ENCODE assay signal across 8 cellular contexts in the genomic region with DNA sequence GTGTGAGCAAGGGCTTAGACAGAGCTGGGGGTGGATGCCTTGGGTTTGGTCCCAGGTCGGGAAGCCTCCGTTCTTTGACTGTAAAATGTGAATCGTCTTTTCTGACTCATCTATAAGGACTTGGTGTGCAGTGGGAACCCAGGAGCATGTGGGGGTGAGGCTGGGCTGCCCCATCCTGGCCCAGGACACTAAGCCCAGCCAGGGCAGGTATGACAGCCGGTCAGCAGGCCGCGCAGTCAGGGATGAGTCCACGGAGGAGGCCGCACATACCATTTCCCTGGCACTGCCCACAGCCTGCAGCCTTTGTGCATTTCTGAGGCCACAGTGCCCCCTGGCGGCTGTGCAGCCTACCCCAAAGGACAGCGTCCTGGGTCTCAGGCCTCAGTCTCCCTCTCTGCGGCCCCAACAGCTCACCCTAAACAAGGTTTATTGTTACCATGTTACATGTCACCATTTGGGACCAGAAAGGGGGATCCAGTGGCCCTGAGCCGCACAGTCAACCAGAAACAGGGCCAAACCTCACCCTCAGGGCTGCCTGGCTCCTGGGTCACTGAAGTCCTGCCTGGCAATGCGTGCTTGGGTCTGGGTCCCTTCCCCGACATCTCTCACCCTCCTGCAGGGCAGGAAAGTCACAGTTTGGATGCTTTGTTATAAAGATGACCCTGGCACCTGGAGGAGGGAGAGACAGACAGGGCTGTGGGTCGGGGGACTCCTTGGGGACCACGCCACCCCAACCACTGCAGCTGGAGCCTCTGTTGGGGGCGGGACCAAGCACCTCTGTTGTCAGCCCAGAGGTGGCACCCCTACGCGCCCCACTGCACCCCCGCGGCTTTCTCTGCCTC. TPM values are rescaled to one million over a fixed set of nuclear protein-coding genes. Genes with fewer than 3 reads are reported as not detected.
DNase-seq lines count a peak whose midpoint lies in the region; ATAC-seq and TF ChIP-seq lines count a peak whose summit lies in the region.

No MANE protein-coding gene starts in this region.

- CTCF ChIA-PET in AG04450 (lab: Charles Lee), result interaction anchor here (0.5 to 4.3 kb wide), 16 partner anchors 9 to 754 kb away, joined by 3 to 41 read pairs (median 4); partner anchors contain the start of gene PRKRIP1

- no peak overlapping the region for H3K9ac ChIP-seq in colonic mucosa (ENCODE audit: low read depth in 2 of 2, low read length in 2 of 2)
- no peak overlapping the region for H3K9ac ChIP-seq in liver (ENCODE audit: low read depth in 1 of 2, low read length in 2 of 2)

- intact Hi-C loops in colonic mucosa (cut with DNase I), result loop anchor here (2.0 kb wide), 1 partner anchor 729 kb away; no protein-coding TSS in a partner anchor

- H3K9me3 ChIP-seq in AG04450 (ENCODE audit: control insufficient read depth, insufficient read depth, low read length) (no peaks in the 10 kb centered on the region), colonic mucosa (no peaks in the 10 kb centered on the region), liver (ENCODE audit: control insufficient read depth in 4 of 4, low read length in 3 of 4) (no peaks in the 10 kb centered on the region)

- POLR2A ChIA-PET in AG04450 (lab: Yijun Ruan, JAX), result no interaction called here

- no peaks in the 10 kb centered on the region for H3K36me3 ChIP-seq in colonic mucosa
- no peaks in the 10 kb centered on the region for H3K36me3 ChIP-seq in liver (ENCODE audit: control insufficient read depth in 4 of 4, insufficient read depth in 3 of 4, low read depth in 1 of 4, low read length in 3 of 4)

- TF ChIP-seq RAD21 in liver (IDR thresholded peaks at IDR 0.05), result peak; percentile 92 to 96

- DNase-seq in AG04450 (ENCODE audit: low read depth, low spot score) (peak; percentile 41), NCI-H2196 (lab: John Stamatoyannopoulos, UW; ENCODE audit: unreplicated experiment) (peak; percentile 83), colonic mucosa (peak; percentile 82)
- peak; percentile 79 for DNase-seq in activated CD4-positive, alpha-beta T cell treated with anti-CD3 and anti-CD28 coated beads, Interleukin-2, amount 50 U/mL, for 1 hour
- peak; percentile 69 to 77 for DNase-seq in stimulated activated CD4-positive, alpha-beta T cell treated with anti-CD3 and anti-CD28 coated beads, Interleukin-4, amount 100 ng/mL, for 48 hours (ENCODE audit: low read depth in 2 of 2)

- peaks cover 6% of the 10 kb centered on the region for H3K4me1 ChIP-seq in colonic mucosa
- no peaks in the 10 kb centered on the region for H3K4me1 ChIP-seq in liver (ENCODE audit: control insufficient read depth in 4 of 4, insufficient read depth in 4 of 4, low read length in 3 of 4)

- H3K27ac ChIP-seq in AG04450 (ENCODE audit: low read depth, low read length) (no peak overlapping the region), colonic mucosa (no peak overlapping the region), liver (ENCODE audit: low read depth in 1 of 2, low read length in 2 of 2) (no peak overlapping the region)

- ATAC-seq in GM18867 (IDR thresholded peaks at IDR 0.05; ENCODE audit: unreplicated experiment), result peak; percentile 57
- ATAC-seq in GM18520 (IDR thresholded peaks at IDR 0.05; ENCODE audit: unreplicated experiment), result no peak

- H3K4me3 ChIP-seq in AG04450 (ENCODE audit: low read depth, low read length) (no peak overlapping the region), colonic mucosa (no peak overlapping the region), liver (ENCODE audit: low read depth in 1 of 3, low read length in 3 of 3) (no peak overlapping the region)

- 51% methylated on average over 21 of the region's 21 CpGs for WGBS in liver

- TF ChIP-seq CTCF in AG04450 (IDR thresholded peaks at IDR 0.05; ENCODE audit: low read depth, low read length) (peak; percentile 93), colonic mucosa (IDR thresholded peaks at IDR 0.05) (peak; percentile 88), liver (IDR thresholded peaks at IDR 0.05; ENCODE audit: low read depth, low read length, missing input control) (peak; percentile 91)

- no peaks in the 10 kb centered on the region for H3K27me3 ChIP-seq in AG04450 (ENCODE audit: control insufficient read depth, insufficient read depth, low read length)
- no peaks in the 10 kb centered on the region for H3K27me3 ChIP-seq in colonic mucosa
- no peaks in the 10 kb centered on the region for H3K27me3 ChIP-seq in liver (ENCODE audit: control insufficient read depth in 4 of 4, insufficient read depth in 4 of 4, low read length in 3 of 4)

TF ChIP-seq in liver, 16 proteins besides CTCF, POLR2A, EP300 and RAD21:
- TF ChIP-seq FOXA2 (IDR thresholded peaks at IDR 0.05), result no peak
- TF ChIP-seq, protein P1, sequence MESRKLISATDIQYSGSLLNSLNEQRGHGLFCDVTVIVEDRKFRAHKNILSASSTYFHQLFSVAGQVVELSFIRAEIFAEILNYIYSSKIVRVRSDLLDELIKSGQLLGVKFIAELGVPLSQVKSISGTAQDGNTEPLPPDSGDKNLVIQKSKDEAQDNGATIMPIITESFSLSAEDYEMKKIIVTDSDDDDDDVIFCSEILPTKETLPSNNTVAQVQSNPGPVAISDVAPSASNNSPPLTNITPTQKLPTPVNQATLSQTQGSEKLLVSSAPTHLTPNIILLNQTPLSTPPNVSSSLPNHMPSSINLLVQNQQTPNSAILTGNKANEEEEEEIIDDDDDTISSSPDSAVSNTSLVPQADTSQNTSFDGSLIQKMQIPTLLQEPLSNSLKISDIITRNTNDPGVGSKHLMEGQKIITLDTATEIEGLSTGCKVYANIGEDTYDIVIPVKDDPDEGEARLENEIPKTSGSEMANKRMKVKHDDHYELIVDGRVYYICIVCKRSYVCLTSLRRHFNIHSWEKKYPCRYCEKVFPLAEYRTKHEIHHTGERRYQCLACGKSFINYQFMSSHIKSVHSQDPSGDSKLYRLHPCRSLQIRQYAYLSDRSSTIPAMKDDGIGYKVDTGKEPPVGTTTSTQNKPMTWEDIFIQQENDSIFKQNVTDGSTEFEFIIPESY (IDR thresholded peaks at IDR 0.05), result no peak
- TF ChIP-seq TAF1 (conservative IDR thresholded peaks at IDR 0.05), result no peak
- no peak for TF ChIP-seq HNF4G (IDR thresholded peaks at IDR 0.05)
- TF ChIP-seq MAX (IDR thresholded peaks at IDR 0.05), result no peak
- TF ChIP-seq NR2F2 (IDR thresholded peaks at IDR 0.05), result no peak
- TF ChIP-seq, protein P2, sequence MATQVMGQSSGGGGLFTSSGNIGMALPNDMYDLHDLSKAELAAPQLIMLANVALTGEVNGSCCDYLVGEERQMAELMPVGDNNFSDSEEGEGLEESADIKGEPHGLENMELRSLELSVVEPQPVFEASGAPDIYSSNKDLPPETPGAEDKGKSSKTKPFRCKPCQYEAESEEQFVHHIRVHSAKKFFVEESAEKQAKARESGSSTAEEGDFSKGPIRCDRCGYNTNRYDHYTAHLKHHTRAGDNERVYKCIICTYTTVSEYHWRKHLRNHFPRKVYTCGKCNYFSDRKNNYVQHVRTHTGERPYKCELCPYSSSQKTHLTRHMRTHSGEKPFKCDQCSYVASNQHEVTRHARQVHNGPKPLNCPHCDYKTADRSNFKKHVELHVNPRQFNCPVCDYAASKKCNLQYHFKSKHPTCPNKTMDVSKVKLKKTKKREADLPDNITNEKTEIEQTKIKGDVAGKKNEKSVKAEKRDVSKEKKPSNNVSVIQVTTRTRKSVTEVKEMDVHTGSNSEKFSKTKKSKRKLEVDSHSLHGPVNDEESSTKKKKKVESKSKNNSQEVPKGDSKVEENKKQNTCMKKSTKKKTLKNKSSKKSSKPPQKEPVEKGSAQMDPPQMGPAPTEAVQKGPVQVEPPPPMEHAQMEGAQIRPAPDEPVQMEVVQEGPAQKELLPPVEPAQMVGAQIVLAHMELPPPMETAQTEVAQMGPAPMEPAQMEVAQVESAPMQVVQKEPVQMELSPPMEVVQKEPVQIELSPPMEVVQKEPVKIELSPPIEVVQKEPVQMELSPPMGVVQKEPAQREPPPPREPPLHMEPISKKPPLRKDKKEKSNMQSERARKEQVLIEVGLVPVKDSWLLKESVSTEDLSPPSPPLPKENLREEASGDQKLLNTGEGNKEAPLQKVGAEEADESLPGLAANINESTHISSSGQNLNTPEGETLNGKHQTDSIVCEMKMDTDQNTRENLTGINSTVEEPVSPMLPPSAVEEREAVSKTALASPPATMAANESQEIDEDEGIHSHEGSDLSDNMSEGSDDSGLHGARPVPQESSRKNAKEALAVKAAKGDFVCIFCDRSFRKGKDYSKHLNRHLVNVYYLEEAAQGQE (IDR thresholded peaks at IDR 0.05), result no peak
- TF ChIP-seq FOXA1 (IDR thresholded peaks at IDR 0.05), result no peak
- no peak for TF ChIP-seq GABPA (IDR thresholded peaks at IDR 0.05 in 1 of 2, conservative IDR thresholded peaks at IDR 0.05 in 1 of 2)
- no peak for TF ChIP-seq EGR1 (IDR thresholded peaks at IDR 0.05; ENCODE audit: low read depth in 2 of 2)
- TF ChIP-seq YY1 (IDR thresholded peaks at IDR 0.05), result no peak
- no peak for TF ChIP-seq JUND (IDR thresholded peaks at IDR 0.05)
- no peak for TF ChIP-seq RXRA (IDR thresholded peaks at IDR 0.05)
- TF ChIP-seq, protein P3, sequence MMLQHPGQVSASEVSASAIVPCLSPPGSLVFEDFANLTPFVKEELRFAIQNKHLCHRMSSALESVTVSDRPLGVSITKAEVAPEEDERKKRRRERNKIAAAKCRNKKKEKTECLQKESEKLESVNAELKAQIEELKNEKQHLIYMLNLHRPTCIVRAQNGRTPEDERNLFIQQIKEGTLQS (IDR thresholded peaks at IDR 0.05), result no peak
- TF ChIP-seq SP1 (IDR thresholded peaks at IDR 0.05), result no peak
- TF ChIP-seq HNF4A (conservative IDR thresholded peaks at IDR 0.05), result no peak

RNA-seq across cellular contexts. Expression of gene SH2B2, which starts 14.4 kb away (rescaled TPM):
- 0.52 and 0.89 TPM in 2 replicates for polyA plus RNA-seq in AG04450 (2011; rRNA removed)
- polyA minus RNA-seq in AG04450 (2011; rRNA and poly(A)+ RNA removed), result 0.56 and 0.92 TPM in 2 replicates
- 1 to 10 TPM; 3.1 to 5.0 TPM for total RNA-seq in colonic mucosa
- 1 to 10 TPM; 1.0 to 1.4 TPM for total RNA-seq in liver
- under 1 TPM in 1 of 2 donors, not detected in 1; 0.65 TPM for polyA plus RNA-seq in liver
